Comparison of ENCODE assay signal across 7 cellular contexts in genomic region chr4:158038718-158039117, GRCh38.
"Had no signal": no experiment of that assay in that cellular context is flagged by ENCODE, and none has a peak within 500 bp of the region (broad histone marks: within the 10 kb centered on the region; RNA-seq: fewer than 3 reads in every experiment).

No MANE protein-coding gene starts in this region.

- DNase-seq: IMR-90, KBM-7, KG1 had no signal

- H3K9ac ChIP-seq: KMS-11 had no signal

- H3K4me3 ChIP-seq: K562 had no signal

- ATAC-seq: K562 had no signal

- H3K27ac ChIP-seq: HL-60, KMS-11 had no signal

- FAIRE-seq: HTR-8/SVneo, K562 had no signal

- H3K4me2 ChIP-seq: KMS-11 had no signal
